1 cellular context compared by ENCODE assay signal in genomic region chr17:4818276-4818675, GRCh38.
TF ChIP-seq lines count a peak whose summit lies in the region.

No MANE protein-coding gene starts in this region.

TF ChIP-seq in GM23338, 12 proteins besides CTCF, POLR2A, EP300 and RAD21 (continued from another document):
- TF ChIP-seq ZNF462 (CRISPR knock-in tag; IDR thresholded peaks at IDR 0.05) (no peak), REST (IDR thresholded peaks at IDR 0.05; ENCODE audit: unreplicated experiment) (no peak), ZNF114 (CRISPR knock-in tag; IDR thresholded peaks at IDR 0.05) (no peak)
